In the genomic region with DNA sequence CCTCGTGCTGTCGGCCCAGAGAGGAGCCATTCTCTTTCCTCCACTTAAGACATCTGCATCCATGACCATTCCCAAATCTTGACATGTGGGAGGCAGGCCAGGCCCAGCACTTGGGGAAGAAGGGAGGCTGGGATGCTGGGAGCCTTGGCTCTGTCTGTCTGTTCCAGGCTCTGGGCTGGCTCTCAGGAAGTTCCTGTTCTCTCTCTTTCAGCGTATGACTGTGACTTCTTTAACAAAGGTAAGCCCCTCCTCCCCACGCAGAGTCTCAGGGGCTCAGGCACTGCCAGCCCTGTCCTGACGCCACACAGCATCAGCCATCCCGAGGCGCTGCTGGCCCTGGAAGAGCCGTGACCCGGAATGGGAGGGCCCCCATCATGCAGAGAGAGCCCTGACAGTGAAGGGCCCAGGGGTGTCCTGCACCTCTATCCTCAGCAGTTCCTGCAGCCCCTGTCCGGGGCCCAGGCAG, we compare ENCODE assay signal across 1 cellular context.
TF ChIP-seq lines count a peak whose summit lies in the region.

No MANE protein-coding gene starts in this region.

TF ChIP-seq in GM23338, 12 proteins besides CTCF, POLR2A, EP300 and RAD21 (continued from another document):
- TF ChIP-seq, protein P1, sequence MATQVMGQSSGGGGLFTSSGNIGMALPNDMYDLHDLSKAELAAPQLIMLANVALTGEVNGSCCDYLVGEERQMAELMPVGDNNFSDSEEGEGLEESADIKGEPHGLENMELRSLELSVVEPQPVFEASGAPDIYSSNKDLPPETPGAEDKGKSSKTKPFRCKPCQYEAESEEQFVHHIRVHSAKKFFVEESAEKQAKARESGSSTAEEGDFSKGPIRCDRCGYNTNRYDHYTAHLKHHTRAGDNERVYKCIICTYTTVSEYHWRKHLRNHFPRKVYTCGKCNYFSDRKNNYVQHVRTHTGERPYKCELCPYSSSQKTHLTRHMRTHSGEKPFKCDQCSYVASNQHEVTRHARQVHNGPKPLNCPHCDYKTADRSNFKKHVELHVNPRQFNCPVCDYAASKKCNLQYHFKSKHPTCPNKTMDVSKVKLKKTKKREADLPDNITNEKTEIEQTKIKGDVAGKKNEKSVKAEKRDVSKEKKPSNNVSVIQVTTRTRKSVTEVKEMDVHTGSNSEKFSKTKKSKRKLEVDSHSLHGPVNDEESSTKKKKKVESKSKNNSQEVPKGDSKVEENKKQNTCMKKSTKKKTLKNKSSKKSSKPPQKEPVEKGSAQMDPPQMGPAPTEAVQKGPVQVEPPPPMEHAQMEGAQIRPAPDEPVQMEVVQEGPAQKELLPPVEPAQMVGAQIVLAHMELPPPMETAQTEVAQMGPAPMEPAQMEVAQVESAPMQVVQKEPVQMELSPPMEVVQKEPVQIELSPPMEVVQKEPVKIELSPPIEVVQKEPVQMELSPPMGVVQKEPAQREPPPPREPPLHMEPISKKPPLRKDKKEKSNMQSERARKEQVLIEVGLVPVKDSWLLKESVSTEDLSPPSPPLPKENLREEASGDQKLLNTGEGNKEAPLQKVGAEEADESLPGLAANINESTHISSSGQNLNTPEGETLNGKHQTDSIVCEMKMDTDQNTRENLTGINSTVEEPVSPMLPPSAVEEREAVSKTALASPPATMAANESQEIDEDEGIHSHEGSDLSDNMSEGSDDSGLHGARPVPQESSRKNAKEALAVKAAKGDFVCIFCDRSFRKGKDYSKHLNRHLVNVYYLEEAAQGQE (IDR thresholded peaks at IDR 0.05; ENCODE audit: unreplicated experiment), result no peak
- TF ChIP-seq ZNF331 (CRISPR knock-in tag; IDR thresholded peaks at IDR 0.05; ENCODE audit: low read depth) (no peak), EZH2 (IDR thresholded peaks at IDR 0.05; ENCODE audit: low read depth, unreplicated experiment) (no peak), POLR2AphosphoS5 (IDR thresholded peaks at IDR 0.05; ENCODE audit: low read depth) (no peak), CREB1 (CRISPR knock-in tag; IDR thresholded peaks at IDR 0.05; ENCODE audit: low read depth) (no peak), STAT1 (IDR thresholded peaks at IDR 0.05; ENCODE audit: unreplicated experiment) (no peak)
- TF ChIP-seq, protein P2, sequence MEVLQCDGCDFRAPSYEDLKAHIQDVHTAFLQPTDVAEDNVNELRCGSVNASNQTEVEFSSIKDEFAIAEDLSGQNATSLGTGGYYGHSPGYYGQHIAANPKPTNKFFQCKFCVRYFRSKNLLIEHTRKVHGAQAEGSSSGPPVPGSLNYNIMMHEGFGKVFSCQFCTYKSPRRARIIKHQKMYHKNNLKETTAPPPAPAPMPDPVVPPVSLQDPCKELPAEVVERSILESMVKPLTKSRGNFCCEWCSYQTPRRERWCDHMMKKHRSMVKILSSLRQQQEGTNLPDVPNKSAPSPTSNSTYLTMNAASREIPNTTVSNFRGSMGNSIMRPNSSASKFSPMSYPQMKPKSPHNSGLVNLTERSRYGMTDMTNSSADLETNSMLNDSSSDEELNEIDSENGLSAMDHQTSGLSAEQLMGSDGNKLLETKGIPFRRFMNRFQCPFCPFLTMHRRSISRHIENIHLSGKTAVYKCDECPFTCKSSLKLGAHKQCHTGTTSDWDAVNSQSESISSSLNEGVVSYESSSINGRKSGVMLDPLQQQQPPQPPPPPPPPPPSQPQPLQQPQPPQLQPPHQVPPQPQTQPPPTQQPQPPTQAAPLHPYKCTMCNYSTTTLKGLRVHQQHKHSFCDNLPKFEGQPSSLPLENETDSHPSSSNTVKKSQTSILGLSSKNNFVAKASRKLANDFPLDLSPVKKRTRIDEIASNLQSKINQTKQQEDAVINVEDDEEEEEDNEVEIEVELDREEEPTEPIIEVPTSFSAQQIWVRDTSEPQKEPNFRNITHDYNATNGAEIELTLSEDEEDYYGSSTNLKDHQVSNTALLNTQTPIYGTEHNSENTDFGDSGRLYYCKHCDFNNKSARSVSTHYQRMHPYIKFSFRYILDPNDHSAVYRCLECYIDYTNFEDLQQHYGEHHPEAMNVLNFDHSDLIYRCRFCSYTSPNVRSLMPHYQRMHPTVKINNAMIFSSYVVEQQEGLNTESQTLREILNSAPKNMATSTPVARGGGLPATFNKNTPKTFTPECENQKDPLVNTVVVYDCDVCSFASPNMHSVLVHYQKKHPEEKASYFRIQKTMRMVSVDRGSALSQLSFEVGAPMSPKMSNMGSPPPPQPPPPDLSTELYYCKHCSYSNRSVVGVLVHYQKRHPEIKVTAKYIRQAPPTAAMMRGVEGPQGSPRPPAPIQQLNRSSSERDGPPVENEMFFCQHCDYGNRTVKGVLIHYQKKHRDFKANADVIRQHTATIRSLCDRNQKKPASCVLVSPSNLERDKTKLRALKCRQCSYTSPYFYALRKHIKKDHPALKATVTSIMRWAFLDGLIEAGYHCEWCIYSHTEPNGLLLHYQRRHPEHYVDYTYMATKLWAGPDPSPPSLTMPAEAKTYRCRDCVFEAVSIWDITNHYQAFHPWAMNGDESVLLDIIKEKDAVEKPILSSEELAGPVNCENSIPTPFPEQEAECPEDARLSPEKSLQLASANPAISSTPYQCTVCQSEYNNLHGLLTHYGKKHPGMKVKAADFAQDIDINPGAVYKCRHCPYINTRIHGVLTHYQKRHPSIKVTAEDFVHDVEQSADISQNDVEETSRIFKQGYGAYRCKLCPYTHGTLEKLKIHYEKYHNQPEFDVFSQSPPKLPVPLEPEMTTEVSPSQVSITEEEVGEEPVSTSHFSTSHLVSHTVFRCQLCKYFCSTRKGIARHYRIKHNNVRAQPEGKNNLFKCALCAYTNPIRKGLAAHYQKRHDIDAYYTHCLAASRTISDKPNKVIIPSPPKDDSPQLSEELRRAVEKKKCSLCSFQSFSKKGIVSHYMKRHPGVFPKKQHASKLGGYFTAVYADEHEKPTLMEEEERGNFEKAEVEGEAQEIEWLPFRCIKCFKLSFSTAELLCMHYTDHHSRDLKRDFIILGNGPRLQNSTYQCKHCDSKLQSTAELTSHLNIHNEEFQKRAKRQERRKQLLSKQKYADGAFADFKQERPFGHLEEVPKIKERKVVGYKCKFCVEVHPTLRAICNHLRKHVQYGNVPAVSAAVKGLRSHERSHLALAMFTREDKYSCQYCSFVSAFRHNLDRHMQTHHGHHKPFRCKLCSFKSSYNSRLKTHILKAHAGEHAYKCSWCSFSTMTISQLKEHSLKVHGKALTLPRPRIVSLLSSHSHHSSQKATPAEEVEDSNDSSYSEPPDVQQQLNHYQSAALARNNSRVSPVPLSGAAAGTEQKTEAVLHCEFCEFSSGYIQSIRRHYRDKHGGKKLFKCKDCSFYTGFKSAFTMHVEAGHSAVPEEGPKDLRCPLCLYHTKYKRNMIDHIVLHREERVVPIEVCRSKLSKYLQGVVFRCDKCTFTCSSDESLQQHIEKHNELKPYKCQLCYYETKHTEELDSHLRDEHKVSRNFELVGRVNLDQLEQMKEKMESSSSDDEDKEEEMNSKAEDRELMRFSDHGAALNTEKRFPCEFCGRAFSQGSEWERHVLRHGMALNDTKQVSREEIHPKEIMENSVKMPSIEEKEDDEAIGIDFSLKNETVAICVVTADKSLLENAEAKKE (CRISPR knock-in tag; IDR thresholded peaks at IDR 0.05), result no peak
TF ChIP-seq in GM23338: peak in this region for 0.
